ENCODE assay signal across 1 cellular context in genomic region chr10:74176380-74177139, GRCh38.
A peak's percentile ranks its signal among the peaks of the same experiment; 100 is the strongest.
TF ChIP-seq lines count a peak whose summit lies in the region.

No MANE protein-coding gene starts in this region.

TF ChIP-seq in K562, 482 proteins besides CTCF, POLR2A, EP300 and RAD21 (continued from another document):
- peak; percentile 86; the same call in 1 of the 2 replicates for TF ChIP-seq CUX1 (CRISPR knock-in tag; IDR thresholded peaks at IDR 0.05)
- TF ChIP-seq L3MBTL2 (IDR thresholded peaks at IDR 0.05), result peak; percentile 97
- peak; percentile 62; the same call in 1 of the 2 replicates for TF ChIP-seq ZNF263 (CRISPR knock-in tag; IDR thresholded peaks at IDR 0.05; ENCODE audit: borderline replicate concordance)
- no peak for TF ChIP-seq ZNF280B (CRISPR knock-in tag; IDR thresholded peaks at IDR 0.05)
